In genomic region chr1:117633423-117633822, GRCh38 we compare ENCODE assay signal across 18 cellular contexts. TPM values are rescaled to one million over a fixed set of nuclear protein-coding genes. Genes with fewer than 3 reads are reported as not detected.
DNase-seq lines count a peak whose midpoint lies in the region; ATAC-seq, FAIRE-seq and TF ChIP-seq lines count a peak whose summit lies in the region.
"Had no signal": no experiment of that assay in that cellular context is flagged by ENCODE, and none has a peak within 500 bp of the region (broad histone marks: within the 10 kb centered on the region; RNA-seq: fewer than 3 reads in every experiment).

No MANE protein-coding gene starts in this region.

- TF ChIP-seq EP300 in GM12878 (IDR thresholded peaks at IDR 0.05; ENCODE audit: borderline replicate concordance in 1 of 2, control insufficient read depth in 1 of 2, low read depth in 2 of 2, low read length in 2 of 2) (no peak), stomach (IDR thresholded peaks at IDR 0.05) (no peak)

- no peaks in the 10 kb centered on the region for H3K9me3 ChIP-seq in left ventricle myocardium inferior (replicated peaks)
- no peaks in the 10 kb centered on the region for H3K9me3 ChIP-seq in GM12878 (replicated peaks; ENCODE audit: control insufficient read depth, insufficient read depth, low read length)
- H3K9me3 ChIP-seq in lung (ENCODE audit: control insufficient read depth in 2 of 2, insufficient read depth in 1 of 2, low read length in 1 of 2) = no peaks in the 10 kb centered on the region
- no peaks in the 10 kb centered on the region for H3K9me3 ChIP-seq in stomach
- H3K9me3 ChIP-seq: prostate gland had no signal

- H3K4me1 ChIP-seq in left ventricle myocardium inferior (peaks cover 24% of the 10 kb centered on the region), GM12878 (ENCODE audit: control insufficient read depth, insufficient read depth, low read length) (peaks cover 26% of the 10 kb centered on the region), lung (ENCODE audit: control insufficient read depth in 2 of 2, insufficient read depth in 2 of 2, low read length in 2 of 2) (peaks cover 0 to 2% of the 10 kb centered on the region in 2 donors), stomach (peaks cover 37 to 61% (median 51%) of the 10 kb centered on the region in 4 donors)
- H3K4me1 ChIP-seq: prostate gland had no signal

- H3K27me3 ChIP-seq in left ventricle myocardium inferior (ENCODE audit: low read depth) = no peaks in the 10 kb centered on the region
- H3K27me3 ChIP-seq in GM12878 (replicated peaks in 1 of 2; ENCODE audit: control insufficient read depth in 2 of 2, insufficient read depth in 2 of 2, low read length in 1 of 2) = peaks cover 0 to 1% of the 10 kb centered on the region in 2 experiments; a peak in 2 of 4 replicates
- no peaks in the 10 kb centered on the region for H3K27me3 ChIP-seq in lung (ENCODE audit: control insufficient read depth, insufficient read depth)
- H3K27me3 ChIP-seq in stomach = no peaks in the 10 kb centered on the region

- TF ChIP-seq CTCF in left ventricle myocardium inferior (IDR thresholded peaks at IDR 0.05; ENCODE audit: borderline replicate concordance) (no peak), GM12878 (IDR thresholded peaks at IDR 0.05 in 2 of 3, conservative IDR thresholded peaks at IDR 0.05 in 1 of 3; ENCODE audit: control insufficient read depth in 2 of 3, extremely low read depth in 1 of 3, insufficient read depth in 1 of 3, low read depth in 3 of 3, low read length in 3 of 3) (no peak), lung (IDR thresholded peaks at IDR 0.05; ENCODE audit: control extremely low read depth, extremely low read depth) (no peak), stomach (IDR thresholded peaks at IDR 0.05) (no peak)

- CTCF ChIA-PET in GM12878 (lab: Yijun Ruan, JAX) = no interaction called here

- SMC1A ChIA-PET in GM12878 (lab: Charles Lee; ENCODE audit: uncharacterized antibody, unreplicated experiment) = interaction anchor here (0.6 kb wide), 1 partner anchor 25 kb away, joined by 3 read pairs; no protein-coding TSS in a partner anchor

- POLR2A ChIA-PET in GM12878 (lab: Charles Lee) = no interaction called here

- TF ChIP-seq POLR2A in GM12878 (IDR thresholded peaks at IDR 0.05; ENCODE audit: low read depth, low read length) (no peak), stomach (IDR thresholded peaks at IDR 0.05) (no peak)

- H3K36me3 ChIP-seq in left ventricle myocardium inferior = no peaks in the 10 kb centered on the region
- no peaks in the 10 kb centered on the region for H3K36me3 ChIP-seq in GM12878 (ENCODE audit: control insufficient read depth in 2 of 2, insufficient read depth in 2 of 2, low read length in 1 of 2)
- H3K36me3 ChIP-seq in lung (ENCODE audit: control insufficient read depth in 2 of 2, insufficient read depth in 2 of 2, low read length in 2 of 2) = no peaks in the 10 kb centered on the region
- no peaks in the 10 kb centered on the region for H3K36me3 ChIP-seq in stomach
- H3K36me3 ChIP-seq: prostate gland had no signal

- H3K4me2 ChIP-seq in GM12878 (ENCODE audit: control insufficient read depth, insufficient read depth) = peak overlapping the region; percentile 9; the same call in 1 of the 2 replicates

- no peaks in the 10 kb centered on the region; the same call in 1 of the 2 replicates for H4K20me1 ChIP-seq in GM12878 (ENCODE audit: control insufficient read depth, insufficient read depth)

- no peak for TF ChIP-seq RAD21 in GM12878 (IDR thresholded peaks at IDR 0.05; ENCODE audit: insufficient read depth, low read depth, low read length)

- BruUV-seq in GM12878 (replicated peaks; lab: Mats Ljungman, UMichigan) = no TSS peak

- in situ Hi-C loops in GM12878 (cut with MboI) = no loop called here

- H3K4me3 ChIP-seq in left ventricle myocardium inferior (no peak overlapping the region), GM12878 (no peak overlapping the region), lung (no peak overlapping the region), stomach (no peak overlapping the region)
- H3K4me3 ChIP-seq: PC-9, prostate gland had no signal

- no peak overlapping the region for H2AFZ ChIP-seq in GM12878 (ENCODE audit: control insufficient read depth, low read depth, low read length)
- H2AFZ ChIP-seq: PC-9 had no signal

- DNase-seq in Right ventricle myocardium superior (no peak), left ventricle myocardium inferior (no peak), GM12878 (ENCODE audit: low read depth, low spot score) (no peak), lung (ENCODE audit: low spot score) (no peak), stomach (peak; percentile 68), AG08396 (ENCODE audit: low spot score) (no peak), NCI-H446 (lab: John Stamatoyannopoulos, UW) (no peak)
- DNase-seq in stimulated activated CD4-positive, alpha-beta T cell treated with anti-CD3 and anti-CD28 coated beads, Interleukin-1b, Interleukin-23, amount 100 ng/mL, for 48 hours = no peak
- DNase-seq: ACHN; activated CD4-positive, alpha-beta T cell treated with anti-CD3 and anti-CD28 coated beads, Interleukin-2, amount 50 U/mL, for 48 hours; CD8-positive, alpha-beta memory T cell; cerebellar nuclear complex; endodermal cell; left colon; NCI-H1694; PC-9 had no signal

- ATAC-seq in Right ventricle myocardium superior (ENCODE audit: poor library complexity) (peak; percentile 14), GM12878 (peak; percentile 40), lung (ENCODE audit: insufficient read depth, low FRiP score) (peak; percentile 21)
- ATAC-seq: left colon had no signal

- H3K79me2 ChIP-seq in GM12878 (ENCODE audit: control insufficient read depth, insufficient read depth, low read length) = no peaks in the 10 kb centered on the region

- RAD21 ChIA-PET in GM12878 (lab: Charles Lee; ENCODE audit: unreplicated experiment) = no interaction called here

- FAIRE-seq in GM12878 (lab: Jason Lieb, UNC) = no peak

- H3K27ac ChIP-seq in left ventricle myocardium inferior (replicated peaks) (no peak overlapping the region), GM12878 (ENCODE audit: control insufficient read depth, insufficient read depth) (no peak overlapping the region), lung (ENCODE audit: low read depth in 1 of 2, low read length in 1 of 2) (peak overlapping the region in 1 of 2 donors; percentile 21), stomach (peak overlapping the region; percentile 15 to 70 (median 57))
- H3K27ac ChIP-seq: prostate gland had no signal

- intact Hi-C loops in Right ventricle myocardium superior (cut with DNase I) (no loop called here), left ventricle myocardium inferior (cut with micrococcal nuclease) (no loop called here), GM12878 (cut with micrococcal nuclease; ENCODE audit: unreplicated experiment) (no loop called here), stomach (cut with DNase I; ENCODE audit: low total_unique reads) (no loop called here)

- WGBS in GM12878 (ENCODE audit: insufficient coverage, insufficient replicate concordance, low lambda C conversion rate, missing lambda C conversion rate) = 52% methylated on average over 7 of the region's 7 CpGs
- WGBS in lung, 2 donors = 61 to 77% methylated on average over 7 of the region's 7 CpGs
- WGBS in stomach, 5 donors = 19 to 47% (median 37%) methylated on average over 6 to 7 of the region's 7 CpGs

- no peak overlapping the region for H3K9ac ChIP-seq in GM12878 (ENCODE audit: control insufficient read depth, insufficient read depth, low read length)

TF ChIP-seq in GM12878, 131 proteins besides CTCF, POLR2A, EP300 and RAD21:
- no peak for TF ChIP-seq CEBPB (IDR thresholded peaks at IDR 0.05; ENCODE audit: borderline replicate concordance in 1 of 2, low read depth in 2 of 2, low read length in 2 of 2)

RNA-seq across cellular contexts. Expression of gene TENT5C, which starts 27.6 kb away (rescaled TPM):
- total RNA-seq in Right ventricle myocardium superior (18.7 TPM), left ventricle myocardium inferior (14.9 TPM), GM12878 (2014; rRNA removed) (0.65 and 0.73 TPM in 2 replicates), GM12878 (2014; rRNA removed; fragmentation: Illumina TruSeq; extraction: Trizol) (0.76 and 0.78 TPM in 2 replicates), GM12878 (2021) (1.4 and 1.6 TPM in 2 replicates), lung (10 to 100 TPM; 30.1 to 39.0 TPM), stomach (10 to 100 TPM in 4 of 5 donors, 1 to 10 TPM in 1; 9.0 to 28.1 (median 14.7) TPM)
- 0.20 TPM in 1 of 2 replicates, not detected in the other for total RNA-seq in GM12878 (2013; cell fraction: nucleolus; rRNA removed)
- polyA plus RNA-seq in GM12878 (2011; ENCODE audit: low read depth) = 2.5 TPM
- polyA plus RNA-seq in GM12878 (2011; rRNA removed) (0.19 and 0.20 TPM in 2 replicates), GM12878 (2014; fragmentation: Illumina TruSeq; extraction: Trizol) (1.1 and 1.3 TPM in 2 replicates), GM12878 (2014; fragmentation: Nextera tagmentation; extraction: Ambion mirVana) (under 1 TPM; 0.31 to 0.53 TPM), GM12878 (2014; rRNA removed) (0.61 and 0.79 TPM in 2 replicates), GM12878 (2016; fragmentation: Nextera tagmentation; extraction: Ambion mirVana) (1 to 10 TPM; 2.2 to 2.4 TPM), lung (1 to 10 TPM; 2.7 to 5.0 TPM), stomach (1 to 10 TPM; 6.0 to 9.5 (median 8.3) TPM)
- 0.20 and 0.24 TPM in 2 replicates for polyA plus RNA-seq in GM12878 (2011; cell fraction: cytosol; rRNA removed)
- polyA plus RNA-seq in GM12878 (2011; cell fraction: nucleus; rRNA removed) = 0.09 and 0.23 TPM in 2 replicates
- polyA plus RNA-seq in GM12878 (2012) = 2.0 and 3.1 TPM in 2 replicates
- polyA minus RNA-seq in GM12878 (2011; rRNA and poly(A)+ RNA removed) = 0.51 and 0.62 TPM in 2 replicates
- 0.31 TPM in 1 of 2 replicates, not detected in the other for polyA minus RNA-seq in GM12878 (2011; cell fraction: cytosol; rRNA and poly(A)+ RNA removed)
- 0.12 and 0.29 TPM in 2 replicates for polyA minus RNA-seq in GM12878 (2011; cell fraction: nucleus; rRNA and poly(A)+ RNA removed)
- total RNA-seq: LHCN-M2 had no signal

Comparison
In these comparisons a context has a peak if more than half of its experiments do, and no peak if none do; other contexts are left out.
1. H3K27ac ChIP-seq: peak in stomach (5 of 5); none in left ventricle myocardium inferior (single experiment) and GM12878 (single experiment).
2. Peak in every context shown above with its lines, with median percentiles within 50 percentile points of each other: ATAC-seq.